In the genomic region with DNA sequence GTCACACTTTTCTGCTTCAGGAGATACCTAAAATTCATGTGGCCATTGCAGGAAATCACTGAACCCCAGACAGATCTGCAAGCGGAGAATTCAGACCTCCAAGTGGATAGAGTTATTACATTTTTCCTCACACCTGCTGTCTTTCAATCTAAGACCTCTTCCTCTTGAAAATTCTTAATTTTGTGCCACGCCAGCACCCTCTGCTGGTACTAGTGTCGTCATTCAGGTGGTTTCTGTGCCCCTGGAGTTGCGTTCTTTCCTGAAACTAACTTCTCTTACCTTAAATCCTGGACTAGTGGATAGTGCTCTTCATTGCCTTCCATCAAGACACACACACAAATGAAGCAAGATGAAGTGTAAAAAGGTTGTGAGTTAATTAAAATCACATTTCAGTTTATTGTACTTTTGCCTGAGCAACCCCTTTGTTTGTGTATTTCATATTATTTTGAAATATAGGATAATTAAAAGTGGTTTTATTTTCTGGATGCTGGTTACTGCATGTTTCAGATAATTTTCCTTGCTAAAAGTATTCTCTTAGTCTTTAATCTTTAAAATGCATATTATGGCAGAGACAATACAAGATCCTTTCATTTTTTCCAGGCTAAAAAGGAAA, we compare ENCODE assay signal across 9 cellular contexts. TPM values are rescaled to one million over a fixed set of nuclear protein-coding genes. Genes with fewer than 3 reads are reported as not detected.
DNase-seq lines count a peak whose midpoint lies in the region; ATAC-seq, FAIRE-seq and TF ChIP-seq lines count a peak whose summit lies in the region.
"Had no signal": no experiment of that assay in that cellular context is flagged by ENCODE, and none has a peak within 500 bp of the region (broad histone marks: within the 10 kb centered on the region; RNA-seq: fewer than 3 reads in every experiment).

No MANE protein-coding gene starts in this region.

- ATAC-seq in activated CD8-positive, alpha-beta T cell treated with anti-CD3 and anti-CD28 coated beads for 36 hours: no peak
- no peak for ATAC-seq in Right ventricle myocardium superior (ENCODE audit: poor library complexity)

- DNase-seq in GM13977 (ENCODE audit: low spot score): no peak
- DNase-seq in NCI-H2227 (lab: John Stamatoyannopoulos, UW; ENCODE audit: unreplicated experiment): peak; percentile 50
- peak; percentile 63 for DNase-seq in activated CD8-positive, alpha-beta T cell treated with anti-CD3 and anti-CD28 coated beads for 36 hours
- peak; percentile 84 for DNase-seq in superior temporal gyrus (ENCODE audit: extremely low spot score)
- DNase-seq in activated gamma-delta T cell (lab: John Stamatoyannopoulos, UW): no peak
- no peak for DNase-seq in Right ventricle myocardium superior

- peaks cover 11% of the 10 kb centered on the region for H3K4me1 Mint-ChIP-seq in activated CD8-positive, alpha-beta T cell treated with anti-CD3 and anti-CD28 coated beads for 36 hours (ENCODE audit: low read depth)

- POLR2A ChIA-PET in activated CD8-positive, alpha-beta T cell treated with anti-CD3 and anti-CD28 coated beads for 36 hours (lab: Charles Lee): interaction anchor here (0.6 kb wide), 1 partner anchor 60 kb away, joined by 3 read pairs; no protein-coding TSS in a partner anchor

- H3K27me3 ChIP-seq in iPS-20b (ENCODE audit: insufficient read depth, low read length): peaks cover 71% of the 10 kb centered on the region

- in situ Hi-C loops in GM13977 (cut with MboI; ENCODE audit: low pct_unique_long_range_greater_than_20kb, low sequenced_read_pairs, unreplicated experiment): no loop called here

- H3K4me1 ChIP-seq in iPS-20b (ENCODE audit: insufficient read depth, low read length): no peaks in the 10 kb centered on the region; the same call in 1 of the 2 replicates

- no peaks in the 10 kb centered on the region for H3K9me3 ChIP-seq in iPS-20b (ENCODE audit: insufficient read depth, low read depth, low read length)

- CTCF ChIA-PET in activated CD8-positive, alpha-beta T cell treated with anti-CD3 and anti-CD28 coated beads for 36 hours (lab: Charles Lee): interaction anchor here (0.8 to 1.2 kb wide), 2 partner anchors 11 to 14 kb away, joined by 3 to 4 read pairs; no protein-coding TSS in a partner anchor

- H3K36me3 Mint-ChIP-seq in activated CD8-positive, alpha-beta T cell treated with anti-CD3 and anti-CD28 coated beads for 36 hours (ENCODE audit: low read depth): no peaks in the 10 kb centered on the region

- peak; percentile 35 for TF ChIP-seq CTCF in GM13977 (IDR thresholded peaks at IDR 0.05; ENCODE audit: extremely low read depth, insufficient read depth, missing control alignments)
- TF ChIP-seq CTCF in activated CD8-positive, alpha-beta T cell treated with anti-CD3 and anti-CD28 coated beads for 36 hours (IDR thresholded peaks at IDR 0.05): peak; percentile 70

- peaks cover 47% of the 10 kb centered on the region for H3K27me3 Mint-ChIP-seq in activated CD8-positive, alpha-beta T cell treated with anti-CD3 and anti-CD28 coated beads for 36 hours

- H3K36me3 ChIP-seq in iPS-20b (ENCODE audit: insufficient read depth, low read depth, low read length): no peaks in the 10 kb centered on the region

- H3K27ac Mint-ChIP-seq in activated CD8-positive, alpha-beta T cell treated with anti-CD3 and anti-CD28 coated beads for 36 hours: no peak overlapping the region

- H3K4me3 Mint-ChIP-seq in activated CD8-positive, alpha-beta T cell treated with anti-CD3 and anti-CD28 coated beads for 36 hours: no peak overlapping the region

- H3K4me3 ChIP-seq in iPS-20b (ENCODE audit: low read length): peak overlapping the region; percentile 68; the same call in 1 of the 2 replicates

- intact Hi-C loops in activated CD8-positive, alpha-beta T cell treated with anti-CD3 and anti-CD28 coated beads for 36 hours (cut with micrococcal nuclease): no loop called here
- intact Hi-C loops in Right ventricle myocardium superior (cut with DNase I): no loop called here

- no peaks in the 10 kb centered on the region for H3K9me3 Mint-ChIP-seq in activated CD8-positive, alpha-beta T cell treated with anti-CD3 and anti-CD28 coated beads for 36 hours

- no peak overlapping the region for H3K27ac ChIP-seq in iPS-20b (ENCODE audit: low read length)

- H3K9ac ChIP-seq in iPS-20b (ENCODE audit: low read depth, low read length): no peak overlapping the region

- peak; percentile 80 for FAIRE-seq in A204.1 (lab: Jason Lieb, UNC)
- FAIRE-seq: colon had no signal

RNA-seq across cellular contexts. Expression of a gene that starts 1.6 kb away (rescaled TPM):
- total RNA-seq in activated CD8-positive, alpha-beta T cell treated with anti-CD3 and anti-CD28 coated beads for 36 hours: not detected
- total RNA-seq in Right ventricle myocardium superior: 2.3 TPM

Comparison
In these comparisons a context has a peak if more than half of its experiments do, and no peak if none do; other contexts are left out.
1. DNase-seq: peak in NCI-H2227 (single experiment), activated CD8-positive, alpha-beta T cell treated with anti-CD3 and anti-CD28 coated beads for 36 hours (single experiment) and superior temporal gyrus (single experiment); none in GM13977 (single experiment), activated gamma-delta T cell (single experiment) and Right ventricle myocardium superior (single experiment).